10 cellular contexts compared by ENCODE assay signal in the genomic region with DNA sequence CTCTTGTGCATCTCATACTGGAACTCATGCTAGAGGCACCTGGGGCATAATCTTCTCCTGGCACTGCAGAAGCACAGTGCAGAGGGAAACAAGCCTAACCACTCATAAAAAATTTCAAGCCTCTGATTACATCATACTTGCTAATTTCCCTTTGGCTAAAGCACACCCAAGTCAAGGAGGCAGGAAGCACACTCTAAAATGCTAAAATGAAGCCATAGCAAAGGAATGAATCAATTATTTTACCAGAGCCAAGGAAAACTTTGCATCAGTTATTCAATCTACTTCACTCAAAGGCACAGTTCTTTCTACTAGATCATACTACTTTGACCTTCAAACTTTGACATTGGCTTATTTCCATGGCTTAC.
DNase-seq lines count a peak whose midpoint lies in the region; TF ChIP-seq lines count a peak whose summit lies in the region.
"Had no signal": no experiment of that assay in that cellular context is flagged by ENCODE, and none has a peak within 500 bp of the region (broad histone marks: within the 10 kb centered on the region; RNA-seq: fewer than 3 reads in every experiment).

No MANE protein-coding gene starts in this region.

- H3K4me1 ChIP-seq in spleen: no peaks in the 10 kb centered on the region

- H3K4me3 ChIP-seq in AG04449 (ENCODE audit: low read depth, low read length) (no peak overlapping the region), spleen (no peak overlapping the region)
- H3K4me3 ChIP-seq: skin epidermis had no signal

- no peaks in the 10 kb centered on the region for H3K27me3 ChIP-seq in spleen (replicated peaks in 1 of 7)

- TF ChIP-seq CTCF in AG04449 (IDR thresholded peaks at IDR 0.05; ENCODE audit: insufficient read depth, low read length, missing control alignments) (no peak), spleen (IDR thresholded peaks at IDR 0.05 in 8 of 11, conservative IDR thresholded peaks at IDR 0.05 in 3 of 11) (no peak)

- POLR2A ChIA-PET in AG04449 (lab: Yijun Ruan, JAX): interaction anchor here (1.0 kb wide), 1 partner anchor 10 kb away, joined by 3 read pairs; no protein-coding TSS in a partner anchor

- no peak for TF ChIP-seq POLR2A in spleen (IDR thresholded peaks at IDR 0.05)

- H3K9me3 ChIP-seq in spleen: peaks cover 0 to 21% (median 16%) of the 10 kb centered on the region in 8 donors

- H3K27ac ChIP-seq in spleen: no peak overlapping the region

- peak; percentile 59 for DNase-seq in AG04449 (ENCODE audit: low read depth, low spot score)
- peak; percentile 69 for DNase-seq in HS-27A (ENCODE audit: low read depth)
- DNase-seq in amniotic epithelial cell (ENCODE audit: low read depth): peak; percentile 51
- DNase-seq in kidney tubule cell (ENCODE audit: low spot score): peak; percentile 93
- DNase-seq in spleen: no peak
- DNase-seq in T-helper 1 cell: no peak
- no peak for DNase-seq in GOT3 (lab: John Stamatoyannopoulos, UW)
- DNase-seq in ureter (ENCODE audit: low spot score): no peak
- DNase-seq: activated naive CD4-positive, alpha-beta T cell treated with Interleukin-2 at 50 U/mL for 16 hours had no signal

- intact Hi-C loops in spleen (cut with DNase I; ENCODE audit: low total_unique reads): no loop called here

- CTCF ChIA-PET in AG04449 (lab: Yijun Ruan, JAX): interaction anchor here (0.7 kb wide), 1 partner anchor 48 kb away, joined by 3 read pairs; no protein-coding TSS in a partner anchor

- H3K36me3 ChIP-seq in spleen: no peaks in the 10 kb centered on the region

Comparison
In these comparisons a context has a peak if more than half of its experiments do, and no peak if none do; other contexts are left out.
1. DNase-seq: peak in AG04449 (single experiment), HS-27A (single experiment), amniotic epithelial cell (single experiment) and kidney tubule cell (single experiment); none in spleen (single experiment), T-helper 1 cell (0 of 5), GOT3 (single experiment) and ureter (single experiment).